In the genomic region with DNA sequence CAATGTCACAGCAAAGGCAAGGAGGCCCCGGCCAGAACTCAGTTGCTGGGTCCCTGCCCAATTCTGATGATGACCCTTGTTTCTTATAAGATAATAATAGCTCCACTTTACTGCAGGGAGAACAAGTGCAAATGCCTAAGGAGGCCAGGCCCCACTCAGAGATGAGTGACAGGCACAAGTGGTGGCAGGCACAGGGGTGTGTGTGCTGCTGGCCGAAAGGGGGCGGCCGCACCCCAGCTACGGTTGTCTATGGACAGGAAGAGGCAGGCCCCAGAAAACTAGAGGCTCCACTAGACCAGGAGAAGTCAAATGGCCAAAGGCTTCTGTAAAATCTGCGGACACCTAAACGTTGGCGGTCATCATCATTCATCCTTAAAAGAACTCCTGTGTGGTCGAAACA, we compare ENCODE assay signal across 24 cellular contexts. TPM values are rescaled to one million over a fixed set of nuclear protein-coding genes. Genes with fewer than 3 reads are reported as not detected.
DNase-seq lines count a peak whose midpoint lies in the region; TF ChIP-seq lines count a peak whose summit lies in the region.
"Had no signal": no experiment of that assay in that cellular context is flagged by ENCODE, and none has a peak within 500 bp of the region (broad histone marks: within the 10 kb centered on the region; RNA-seq: fewer than 3 reads in every experiment).

No MANE protein-coding gene starts in this region.

- intact Hi-C loops in PC-9 (cut with micrococcal nuclease; ENCODE audit: unreplicated experiment) (no loop called here), left ventricle myocardium inferior (cut with micrococcal nuclease) (no loop called here)

- CTCF ChIA-PET in PC-9 (lab: Charles Lee) = interaction anchor here (0.6 to 0.7 kb wide), 2 partner anchors 266 to 1865 kb away, joined by 4 to 5 read pairs; no protein-coding TSS in a partner anchor
- CTCF ChIA-PET in activated naive CD4-positive, alpha-beta T cell treated with anti-CD3 and anti-CD28 coated beads, Interleukin-2, amount 10 ng/mL, durations not matched to agents 7 days and 5 days (lab: Charles Lee) = no interaction called here

- peaks cover 17% of the 10 kb centered on the region for H3K27me3 Mint-ChIP-seq in activated naive CD4-positive, alpha-beta T cell treated with anti-CD3 and anti-CD28 coated beads, Interleukin-2, amount 10 ng/mL, durations not matched to agents 7 days and 5 days
- H3K27me3 Mint-ChIP-seq in HFFc6 (ENCODE audit: insufficient read depth) = peaks cover 24% of the 10 kb centered on the region

- H3K27ac Mint-ChIP-seq in activated naive CD4-positive, alpha-beta T cell treated with anti-CD3 and anti-CD28 coated beads, Interleukin-2, amount 10 ng/mL, durations not matched to agents 7 days and 5 days = no peak overlapping the region
- H3K27ac Mint-ChIP-seq in HFFc6 = no peak overlapping the region
- H3K27ac Mint-ChIP-seq: activated CD4-positive, alpha-beta T cell treated with anti-CD3 and anti-CD28 coated beads, Interleukin-2, amount 10 ng/mL, durations not matched to agents 24 days and 14 days; mesothelial cell of epicardium; natural killer cell; stimulated activated naive CD8-positive, alpha-beta T cell treated with anti-CD3 and anti-CD28 coated beads, Interleukin-15, Interleukin-2, amounts not matched to agents 100 ng/mL and 50 ng/mL, for 24 hours; T-helper 17 cell had no signal

- BruUV-seq in PC-9 (replicated peaks; lab: Mats Ljungman, UMichigan) = no TSS peak

- H3K9me3 Mint-ChIP-seq in activated naive CD4-positive, alpha-beta T cell treated with anti-CD3 and anti-CD28 coated beads, Interleukin-2, amount 10 ng/mL, durations not matched to agents 7 days and 5 days = no peaks in the 10 kb centered on the region
- H3K9me3 Mint-ChIP-seq in HFFc6 = peaks cover 6% of the 10 kb centered on the region; the same call in 1 of the 2 replicates
- H3K9me3 Mint-ChIP-seq: activated CD4-positive, alpha-beta T cell treated with anti-CD3 and anti-CD28 coated beads, Interleukin-2, amount 10 ng/mL, durations not matched to agents 24 days and 14 days; activated T-cell treated with anti-CD3 and anti-CD28 coated beads, Interleukin-2, amount 50 U/mL, for 4 hours; natural killer cell had no signal

- H3K4me3 ChIP-seq in AG09309 (ENCODE audit: control insufficient read depth, low read depth, low read length) (no peak overlapping the region), PC-9 (no peak overlapping the region), left ventricle myocardium inferior (no peak overlapping the region)
- H3K4me3 ChIP-seq: body of pancreas, GM23248, heart left ventricle, SK-N-MC had no signal

- no peaks in the 10 kb centered on the region for H3K36me3 Mint-ChIP-seq in activated naive CD4-positive, alpha-beta T cell treated with anti-CD3 and anti-CD28 coated beads, Interleukin-2, amount 10 ng/mL, durations not matched to agents 7 days and 5 days
- peaks cover 16% of the 10 kb centered on the region for H3K36me3 Mint-ChIP-seq in HFFc6 (ENCODE audit: low read depth)
- H3K36me3 Mint-ChIP-seq: natural killer cell had no signal

- no peaks in the 10 kb centered on the region for H4K20me1 ChIP-seq in PC-9 (ENCODE audit: insufficient read depth)

- H3F3A ChIP-seq in PC-9 (ENCODE audit: insufficient read depth, low read depth) = no peaks in the 10 kb centered on the region

- DNase-seq in AG09309 (ENCODE audit: low read depth) = no peak
- DNase-seq in PC-9 = no peak
- no peak for DNase-seq in left ventricle myocardium inferior
- DNase-seq in activated naive CD4-positive, alpha-beta T cell treated with anti-CD3 and anti-CD28 coated beads, Interleukin-2, amount 10 ng/mL, durations not matched to agents 7 days and 5 days = no peak
- DNase-seq in NCI-H526 (lab: John Stamatoyannopoulos, UW) = no peak
- no peak for DNase-seq in HFFc6
- DNase-seq: activated CD4-positive, alpha-beta T cell treated with anti-CD3 and anti-CD28 coated beads, Interleukin-2, amount 10 ng/mL, durations not matched to agents 24 days and 14 days; activated T-cell treated with anti-CD3 and anti-CD28 coated beads, Interleukin-2, amount 50 U/mL, for 4 hours; body of pancreas; C1 segment of cervical spinal cord; Calu3; effector CD4-positive, alpha-beta T cell; GM23248; heart left ventricle; left colon; natural killer cell; NCI-H1092 treated with DMSO at 0.1 percent for 48 hours; NCI-H2029; retina; T-helper 17 cell had no signal

- H3K27me3 ChIP-seq in PC-9 (ENCODE audit: insufficient read depth, low read depth) (peaks cover 24% of the 10 kb centered on the region; the same call in 1 of the 2 replicates), left ventricle myocardium inferior (ENCODE audit: low read depth) (no peaks in the 10 kb centered on the region)
- H3K27me3 ChIP-seq: body of pancreas, heart left ventricle had no signal

- H3K4me1 ChIP-seq in PC-9 (replicated peaks; ENCODE audit: insufficient read depth) (no peaks in the 10 kb centered on the region), left ventricle myocardium inferior (no peaks in the 10 kb centered on the region)
- H3K4me1 ChIP-seq: body of pancreas, heart left ventricle had no signal

- TF ChIP-seq CTCF in AG09309 (IDR thresholded peaks at IDR 0.05; ENCODE audit: control insufficient read depth, insufficient read depth, low read depth, low read length, missing control alignments) (peak; percentile 6), GM12874 (IDR thresholded peaks at IDR 0.05; ENCODE audit: insufficient read depth, low read depth, low read length) (0 out of 2 replicates have a peak, but pooled peaks have one; percentile 10), PC-9 (conservative IDR thresholded peaks at IDR 0.05) (0 out of 2 replicates have a peak, but pooled peaks have one; percentile 24), left ventricle myocardium inferior (IDR thresholded peaks at IDR 0.05; ENCODE audit: borderline replicate concordance) (peak; percentile 21), HFFc6 (IDR thresholded peaks at IDR 0.05) (no peak)

- no peak overlapping the region for H2AFZ ChIP-seq in PC-9
- H2AFZ ChIP-seq: GM23248 had no signal

- H3K9me2 ChIP-seq in PC-9 (ENCODE audit: insufficient read depth) = no peaks in the 10 kb centered on the region

- H3K4me1 Mint-ChIP-seq in activated naive CD4-positive, alpha-beta T cell treated with anti-CD3 and anti-CD28 coated beads, Interleukin-2, amount 10 ng/mL, durations not matched to agents 7 days and 5 days = peaks cover 5% of the 10 kb centered on the region
- H3K4me1 Mint-ChIP-seq in HFFc6 (ENCODE audit: low read depth) = peaks cover 16% of the 10 kb centered on the region
- H3K4me1 Mint-ChIP-seq: mesothelial cell of epicardium, natural killer cell had no signal

- H3K4me2 ChIP-seq in PC-9 = no peak overlapping the region

- no peaks in the 10 kb centered on the region for H3K79me2 ChIP-seq in PC-9 (ENCODE audit: low read depth)

- no peak overlapping the region for H3K4me3 Mint-ChIP-seq in activated naive CD4-positive, alpha-beta T cell treated with anti-CD3 and anti-CD28 coated beads, Interleukin-2, amount 10 ng/mL, durations not matched to agents 7 days and 5 days
- no peak overlapping the region for H3K4me3 Mint-ChIP-seq in HFFc6
- H3K4me3 Mint-ChIP-seq: activated CD4-positive, alpha-beta T cell treated with anti-CD3 and anti-CD28 coated beads, Interleukin-2, amount 10 ng/mL, durations not matched to agents 24 days and 14 days; activated T-cell treated with anti-CD3 and anti-CD28 coated beads, Interleukin-2, amount 50 U/mL, for 4 hours; mesothelial cell of epicardium; natural killer cell; stimulated activated naive CD8-positive, alpha-beta T cell treated with anti-CD3 and anti-CD28 coated beads, Interleukin-15, Interleukin-2, amounts not matched to agents 100 ng/mL and 50 ng/mL, for 24 hours; T-helper 17 cell had no signal

- H3K9me3 ChIP-seq in PC-9 (ENCODE audit: insufficient read depth, low read depth) (no peaks in the 10 kb centered on the region), left ventricle myocardium inferior (replicated peaks) (no peaks in the 10 kb centered on the region)
- H3K9me3 ChIP-seq: body of pancreas, heart left ventricle had no signal

- POLR2A ChIA-PET in PC-9 (lab: Charles Lee; ENCODE audit: unreplicated experiment) = no interaction called here

- H3K36me3 ChIP-seq in PC-9 (ENCODE audit: low read depth) (no peaks in the 10 kb centered on the region), left ventricle myocardium inferior (no peaks in the 10 kb centered on the region)
- H3K36me3 ChIP-seq: heart left ventricle had no signal

- H3K27ac ChIP-seq in PC-9 = no peak overlapping the region
- no peak overlapping the region for H3K27ac ChIP-seq in left ventricle myocardium inferior (replicated peaks)
- H3K27ac ChIP-seq: body of pancreas, GM23248, heart left ventricle, SK-N-MC had no signal

RNA-seq across cellular contexts. Expression of a gene that starts 28.5 kb away (rescaled TPM):
- total RNA-seq in PC-9 (2021) (5.7 and 6.8 TPM in 2 replicates), left ventricle myocardium inferior (0.25 TPM)
- total RNA-seq in HFFc6 (2021; fragmentation: NEBNext Ultra II Directional; extraction: Animal tissue kit (Norgen Biotek cat#: 25700)) = 1 to 10 TPM; 1.0 to 1.5 (median 1.3) TPM

RNA-seq across cellular contexts. Expression of a gene that starts 30.3 kb away (rescaled TPM):
- total RNA-seq in PC-9 (2021) = 929 and 1,304 TPM in 2 replicates
- total RNA-seq in left ventricle myocardium inferior = 1,444 TPM
- 1,000 to 10,000 TPM in 2 of 6 experiments, 100 to 1,000 TPM in 4; 820 to 1,032 (median 914) TPM for total RNA-seq in HFFc6 (2021; fragmentation: NEBNext Ultra II Directional; extraction: Animal tissue kit (Norgen Biotek cat#: 25700))
